8 cellular contexts compared by ENCODE assay signal in genomic region chr1:161039154-161039545, GRCh38. TPM values are rescaled to one million over a fixed set of nuclear protein-coding genes. Genes with fewer than 3 reads are reported as not detected.
DNase-seq lines count a peak whose midpoint lies in the region; FAIRE-seq and TF ChIP-seq lines count a peak whose summit lies in the region.

No MANE protein-coding gene starts in this region.

- H3K4me3 ChIP-seq in astrocyte (ENCODE audit: insufficient read depth, low read depth, low read length) = no peak overlapping the region
- peak overlapping the region; percentile 41 for H3K4me3 ChIP-seq in mesodermal cell (ENCODE audit: extremely low read depth, insufficient read depth, low read length, poor library complexity, severe bottlenecking)
- H3K4me3 ChIP-seq in thymus (ENCODE audit: low read length) = peak overlapping the region; percentile 85

- H3K36me3 ChIP-seq in astrocyte (ENCODE audit: insufficient read depth, low read length) = peaks cover 19% of the 10 kb centered on the region
- peaks cover 62% of the 10 kb centered on the region for H3K36me3 ChIP-seq in mesodermal cell (ENCODE audit: control insufficient read depth, insufficient read depth, low read length)
- peaks cover 39% of the 10 kb centered on the region for H3K36me3 ChIP-seq in thymus (ENCODE audit: control insufficient read depth, insufficient read depth)

- H3K9me3 ChIP-seq in astrocyte (ENCODE audit: insufficient read depth, low read depth, low read length) = no peaks in the 10 kb centered on the region
- H3K9me3 ChIP-seq in mesodermal cell (ENCODE audit: control insufficient read depth, low read length) = no peaks in the 10 kb centered on the region
- H3K9me3 ChIP-seq in thymus (ENCODE audit: control insufficient read depth) = no peaks in the 10 kb centered on the region

- no peak overlapping the region for H3K27ac ChIP-seq in astrocyte (ENCODE audit: low read depth, low read length)
- no peak overlapping the region for H3K27ac ChIP-seq in mesodermal cell (ENCODE audit: low read depth, low read length, severe bottlenecking)
- peak overlapping the region; percentile 90 for H3K27ac ChIP-seq in thymus (ENCODE audit: low read depth)

- peak overlapping the region; percentile 75 for H3K4me2 ChIP-seq in astrocyte (ENCODE audit: low read length)

- peaks cover 13% of the 10 kb centered on the region for H3K79me2 ChIP-seq in astrocyte (ENCODE audit: insufficient read depth, low read length)

- peak overlapping the region; percentile 95 for H3K27ac Mint-ChIP-seq in activated naive CD4-positive, alpha-beta T cell treated with anti-CD3 and anti-CD28 coated beads, Interleukin-2, amount 50 U/mL, for 24 hours
- H3K27ac Mint-ChIP-seq in astrocyte (ENCODE audit: unreplicated experiment) (peak overlapping the region; percentile 34), osteocyte (ENCODE audit: unreplicated experiment) (no peak overlapping the region)

- H3K9ac ChIP-seq in astrocyte (ENCODE audit: low read length) = no peak overlapping the region

- H3K4me1 Mint-ChIP-seq in activated naive CD4-positive, alpha-beta T cell treated with anti-CD3 and anti-CD28 coated beads, Interleukin-2, amount 50 U/mL, for 24 hours = peaks cover 40% of the 10 kb centered on the region
- peaks cover 8% of the 10 kb centered on the region for H3K4me1 Mint-ChIP-seq in astrocyte (ENCODE audit: low read depth, unreplicated experiment)
- peaks cover 7% of the 10 kb centered on the region for H3K4me1 Mint-ChIP-seq in osteocyte (ENCODE audit: unreplicated experiment)

- H3K4me3 Mint-ChIP-seq in activated naive CD4-positive, alpha-beta T cell treated with anti-CD3 and anti-CD28 coated beads, Interleukin-2, amount 50 U/mL, for 24 hours = peak overlapping the region; percentile 94
- peak overlapping the region; percentile 81 for H3K4me3 Mint-ChIP-seq in astrocyte (ENCODE audit: unreplicated experiment)
- H3K4me3 Mint-ChIP-seq in osteocyte (ENCODE audit: unreplicated experiment) = no peak overlapping the region

- H3K27me3 ChIP-seq in astrocyte (ENCODE audit: insufficient read depth, low read length) (no peaks in the 10 kb centered on the region), thymus (ENCODE audit: control insufficient read depth, insufficient read depth) (no peaks in the 10 kb centered on the region)

- FAIRE-seq in astrocyte (lab: Jason Lieb, UNC) = no peak

- peaks cover 8% of the 10 kb centered on the region for H4K20me1 ChIP-seq in astrocyte (ENCODE audit: insufficient read depth, low read length)

- no peak overlapping the region for H2AFZ ChIP-seq in astrocyte (ENCODE audit: low read depth, low read length)

- no peaks in the 10 kb centered on the region for H3K27me3 Mint-ChIP-seq in activated naive CD4-positive, alpha-beta T cell treated with anti-CD3 and anti-CD28 coated beads, Interleukin-2, amount 50 U/mL, for 24 hours
- H3K27me3 Mint-ChIP-seq in astrocyte (ENCODE audit: low read depth, unreplicated experiment) (no peaks in the 10 kb centered on the region), osteocyte (ENCODE audit: unreplicated experiment) (no peaks in the 10 kb centered on the region)

- H3K4me1 ChIP-seq in astrocyte (ENCODE audit: insufficient read depth, low read length) = peaks cover 2% of the 10 kb centered on the region
- peaks cover 4% of the 10 kb centered on the region for H3K4me1 ChIP-seq in mesodermal cell (ENCODE audit: control insufficient read depth, insufficient read depth, low read length, poor library complexity, severe bottlenecking)
- H3K4me1 ChIP-seq in thymus (ENCODE audit: control insufficient read depth, insufficient read depth, low read length) = peaks cover 19% of the 10 kb centered on the region

- peaks cover 8% of the 10 kb centered on the region for H3K36me3 Mint-ChIP-seq in activated naive CD4-positive, alpha-beta T cell treated with anti-CD3 and anti-CD28 coated beads, Interleukin-2, amount 50 U/mL, for 24 hours
- peaks cover 21% of the 10 kb centered on the region for H3K36me3 Mint-ChIP-seq in astrocyte (ENCODE audit: low read depth, unreplicated experiment)
- H3K36me3 Mint-ChIP-seq in osteocyte (ENCODE audit: unreplicated experiment) = peaks cover 24% of the 10 kb centered on the region

- TF ChIP-seq CTCF in astrocyte (IDR thresholded peaks at IDR 0.05; ENCODE audit: insufficient read depth, low read depth, low read length) = no peak
- TF ChIP-seq CTCF in osteocyte (IDR thresholded peaks at IDR 0.05) = no peak

- no CpG with 5 or more reads among the region's 3 CpGs for WGBS in mesodermal cell (ENCODE audit: insufficient coverage in 2 of 2), 2 experiments
- 2% methylated on average over 3 of the region's 3 CpGs for WGBS in thymus

- no peak for DNase-seq in activated naive CD4-positive, alpha-beta T cell treated with anti-CD3 and anti-CD28 coated beads, Interleukin-2, amount 50 U/mL, for 16 hours
- DNase-seq in astrocyte (ENCODE audit: low read depth) (no peak), osteocyte (ENCODE audit: extremely low spot score, unreplicated experiment) (no peak), SHP77 (lab: John Stamatoyannopoulos, UW) (no peak), glomerular visceral epithelial cell (ENCODE audit: extremely low spot score) (no peak)

- H3K9me3 Mint-ChIP-seq in activated naive CD4-positive, alpha-beta T cell treated with anti-CD3 and anti-CD28 coated beads, Interleukin-2, amount 50 U/mL, for 24 hours = no peaks in the 10 kb centered on the region
- H3K9me3 Mint-ChIP-seq in astrocyte (ENCODE audit: unreplicated experiment) (no peaks in the 10 kb centered on the region), osteocyte (ENCODE audit: unreplicated experiment) (no peaks in the 10 kb centered on the region)

RNA-seq across cellular contexts. Expression of gene TSTD1, which starts 0.4 kb away (rescaled TPM):
- total RNA-seq in astrocyte = 9.5 TPM in 2 replicates
- 19.0 TPM for polyA plus RNA-seq in mesodermal cell (2013, experiment 1 of 2)
- 13.6 TPM for polyA plus RNA-seq in mesodermal cell (2013, experiment 2 of 2)
- polyA plus RNA-seq in thymus = 149 TPM
- 0.73 TPM in 1 of 2 replicates, not detected in the other for total RNA-seq in osteocyte

RNA-seq across cellular contexts. Expression of gene USF1, which starts 6.6 kb away (rescaled TPM):
- total RNA-seq in astrocyte = 61.3 and 70.1 TPM in 2 replicates
- 52.1 TPM for polyA plus RNA-seq in mesodermal cell (2013, experiment 1 of 2)
- 51.3 TPM for polyA plus RNA-seq in mesodermal cell (2013, experiment 2 of 2)
- 148 TPM for polyA plus RNA-seq in thymus
- 51.5 and 57.2 TPM in 2 replicates for total RNA-seq in osteocyte

RNA-seq across cellular contexts. Expression of gene F11R, which starts 18.2 kb away (rescaled TPM):
- total RNA-seq in astrocyte (53.7 and 68.6 TPM in 2 replicates), osteocyte (1.4 and 1.5 TPM in 2 replicates)
- polyA plus RNA-seq in mesodermal cell (2013, experiment 1 of 2) = 118 TPM
- polyA plus RNA-seq in mesodermal cell (2013, experiment 2 of 2) = 90.7 TPM
- 43.0 TPM for polyA plus RNA-seq in thymus

RNA-seq across cellular contexts. Expression of gene ARHGAP30, which starts 30.5 kb away (rescaled TPM):
- total RNA-seq in astrocyte (0.19 and 0.25 TPM in 2 replicates), osteocyte (not detected in 2 replicates)
- 0.11 TPM for polyA plus RNA-seq in mesodermal cell (2013, experiment 1 of 2)
- polyA plus RNA-seq in mesodermal cell (2013, experiment 2 of 2) = 0.10 TPM
- 40.8 TPM for polyA plus RNA-seq in thymus

RNA-seq across cellular contexts. Expression of gene NECTIN4, which starts 50.2 kb away (rescaled TPM):
- total RNA-seq in astrocyte = 1.6 and 1.9 TPM in 2 replicates
- polyA plus RNA-seq in mesodermal cell (2013, experiment 1 of 2) = 0.37 TPM
- 0.56 TPM for polyA plus RNA-seq in mesodermal cell (2013, experiment 2 of 2)
- polyA plus RNA-seq in thymus = 4.7 TPM
- not detected in 2 replicates for total RNA-seq in osteocyte

Comparison
In these comparisons a context has a peak if more than half of its experiments do, and no peak if none do; other contexts are left out.
1. RNA of gene F11R, which starts 18.2 kb away (total RNA-seq): 53.7 to 68.6 TPM in astrocyte; 1.4 to 1.5 TPM in osteocyte; every median in the first group is over 10 times any median in the second.